ENCODE assay signal across 8 cellular contexts in genomic region chr20:50071039-50071888, GRCh38. TPM values are rescaled to one million over a fixed set of nuclear protein-coding genes. Genes with fewer than 3 reads are reported as not detected.
DNase-seq lines count a peak whose midpoint lies in the region; ATAC-seq, FAIRE-seq and TF ChIP-seq lines count a peak whose summit lies in the region.

No MANE protein-coding gene starts in this region.

- H3K9me3 ChIP-seq in adrenal gland (replicated peaks in 1 of 3) (no peaks in the 10 kb centered on the region), right cardiac atrium (ENCODE audit: control insufficient read depth, low read length) (no peaks in the 10 kb centered on the region), aorta (ENCODE audit: control insufficient read depth, low read length) (no peaks in the 10 kb centered on the region)

- DNase-seq in NCI-H146 (lab: John Stamatoyannopoulos, UW) (peak; percentile 86), T-helper 1 cell (peak; percentile 71 to 86 (median 81)), adrenal gland (peak; percentile 76 to 94 (median 90)), right cardiac atrium (peak; percentile 91 to 97 (median 97)), renal cortical epithelial cell (ENCODE audit: low read depth) (peak; percentile 29), aorta (peak; percentile 93 to 98)

- H3K27ac ChIP-seq in adrenal gland = no peak overlapping the region
- H3K27ac ChIP-seq in right cardiac atrium (ENCODE audit: low read length) = no peak overlapping the region
- no peak overlapping the region for H3K27ac ChIP-seq in aorta (ENCODE audit: low read depth in 1 of 2, low read length in 2 of 2)

- peak; percentile 92 for ATAC-seq in HG02759 (IDR thresholded peaks at IDR 0.05; ENCODE audit: unreplicated experiment)
- peak; percentile 93 for ATAC-seq in right cardiac atrium
- ATAC-seq in aorta (ENCODE audit: low FRiP score) = peak; percentile 96

- no peak for TF ChIP-seq POLR2A in adrenal gland (IDR thresholded peaks at IDR 0.05)

- FAIRE-seq in G401.6 (lab: Jason Lieb, UNC) = peak; percentile 78

- TF ChIP-seq CTCF in adrenal gland (IDR thresholded peaks at IDR 0.05) = peak; percentile 99 to 100 (median 100)

- H3K36me3 ChIP-seq in adrenal gland (replicated peaks in 1 of 2) = no peaks in the 10 kb centered on the region
- H3K36me3 ChIP-seq in aorta (ENCODE audit: control insufficient read depth in 1 of 2, insufficient read depth in 2 of 2, low read length in 1 of 2) = no peaks in the 10 kb centered on the region

- H3K4me1 ChIP-seq in adrenal gland (replicated peaks in 1 of 2) = peaks cover 6 to 8% of the 10 kb centered on the region in 2 donors
- H3K4me1 ChIP-seq in right cardiac atrium (ENCODE audit: control insufficient read depth, insufficient read depth, low read length) = no peaks in the 10 kb centered on the region
- H3K4me1 ChIP-seq in aorta (ENCODE audit: control insufficient read depth in 1 of 2, insufficient read depth in 2 of 2, low read length in 2 of 2) = no peaks in the 10 kb centered on the region

- no peaks in the 10 kb centered on the region for H3K27me3 ChIP-seq in adrenal gland
- no peaks in the 10 kb centered on the region for H3K27me3 ChIP-seq in right cardiac atrium (ENCODE audit: control insufficient read depth, insufficient read depth)
- H3K27me3 ChIP-seq in aorta (ENCODE audit: control insufficient read depth in 1 of 2, insufficient read depth in 2 of 2, low read length in 1 of 2) = no peaks in the 10 kb centered on the region

- peak overlapping the region in 1 of 4 donors; percentile 38 for H3K4me3 ChIP-seq in adrenal gland
- H3K4me3 ChIP-seq in right cardiac atrium (ENCODE audit: low read length) = peak overlapping the region; percentile 29
- H3K4me3 ChIP-seq in aorta (ENCODE audit: low read length in 2 of 2) = no peak overlapping the region

- intact Hi-C loops in adrenal gland (cut with DNase I) (loop anchor here (1.0 to 2.0 kb wide), 2 partner anchors 92 kb away; no protein-coding TSS in a partner anchor), right cardiac atrium (cut with DNase I) (loop anchor here in 2 of 4 donors (2.0 kb wide), 1 partner anchor 92 kb away; no protein-coding TSS in a partner anchor), aorta (cut with DNase I) (loop anchor here (1.0 kb wide), 1 partner anchor 92 kb away; no protein-coding TSS in a partner anchor)

- 11 to 16% (median 12%) methylated on average over 44 to 48 of the region's 48 CpGs for WGBS in adrenal gland, 4 donors
- 13% methylated on average over 48 of the region's 48 CpGs for WGBS in right cardiac atrium
- 12% methylated on average over 47 to 48 of the region's 48 CpGs for WGBS in aorta, 2 donors

RNA-seq across cellular contexts. Expression of gene UBE2V1, which starts 41.7 kb away (rescaled TPM):
- 100 to 1,000 TPM in 2 of 8 donors, 10 to 100 TPM in 6; 57.4 to 123 (median 79.4) TPM for total RNA-seq in adrenal gland
- 100 to 1,000 TPM in 1 of 3 donors, 10 to 100 TPM in 2; 78.7 to 242 (median 80.0) TPM for polyA plus RNA-seq in adrenal gland
- 100 to 1,000 TPM in 1 of 4 donors, 10 to 100 TPM in 3; 86.8 to 120 (median 91.9) TPM for total RNA-seq in right cardiac atrium
- 86.0 TPM for polyA plus RNA-seq in right cardiac atrium
- 15.5 and 56.4 TPM in 2 replicates for total RNA-seq in renal cortical epithelial cell
- 100 to 1,000 TPM; 106 to 107 TPM for total RNA-seq in aorta
- polyA plus RNA-seq in aorta = 10 to 100 TPM; 54.2 to 59.9 TPM

Comparison
In these comparisons a context has a peak if more than half of its experiments do, and no peak if none do; other contexts are left out.
1. DNase-seq: peak in every context shown above with its lines; median percentile 97 in right cardiac atrium; 96 in aorta; 90 in adrenal gland; 86 in NCI-H146; 81 in T-helper 1 cell; 29 in renal cortical epithelial cell.